15 cellular contexts compared by ENCODE assay signal in the genomic region with DNA sequence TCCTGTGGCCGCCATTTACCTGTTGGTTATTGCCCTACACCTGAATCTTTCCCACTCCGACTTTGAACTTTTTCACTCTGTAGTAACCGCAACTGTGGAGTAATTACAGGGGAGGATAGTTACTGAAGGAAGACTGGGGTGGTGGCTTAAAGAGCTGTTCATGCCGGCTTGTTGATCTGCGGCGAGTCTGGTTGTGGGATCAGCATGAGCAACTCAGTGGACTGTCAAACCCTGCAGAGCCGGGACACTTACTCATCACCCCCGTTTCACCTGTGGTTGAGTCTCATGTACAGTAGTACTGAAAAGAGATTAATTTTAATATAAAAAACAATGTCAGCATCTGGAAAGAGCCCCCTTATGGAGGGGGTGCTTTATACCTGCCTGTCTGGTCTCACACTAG. TPM values are rescaled to one million over a fixed set of nuclear protein-coding genes. Genes with fewer than 3 reads are reported as not detected.
DNase-seq lines count a peak whose midpoint lies in the region; ATAC-seq and TF ChIP-seq lines count a peak whose summit lies in the region.
"Had no signal": no experiment of that assay in that cellular context is flagged by ENCODE, and none has a peak within 500 bp of the region (broad histone marks: within the 10 kb centered on the region; RNA-seq: fewer than 3 reads in every experiment).

No MANE protein-coding gene starts in this region.

- no peak for TF ChIP-seq CTCF in VCaP (conservative IDR thresholded peaks at IDR 0.05)
- no peak for TF ChIP-seq CTCF in fibroblast of lung (conservative IDR thresholded peaks at IDR 0.05 in 1 of 2, IDR thresholded peaks at IDR 0.05 in 1 of 2; ENCODE audit: low read depth in 1 of 2, low read length in 2 of 2)
- no peak for TF ChIP-seq CTCF in type B pancreatic cell (conservative IDR thresholded peaks at IDR 0.05)
- no peak for TF ChIP-seq CTCF in testis (IDR thresholded peaks at IDR 0.05)
- no peak for TF ChIP-seq CTCF in GM20000 (IDR thresholded peaks at IDR 0.05; ENCODE audit: extremely low read depth, missing control alignments)

- no peak overlapping the region for H2AFZ ChIP-seq in fibroblast of lung (ENCODE audit: low read length)

- H3K27ac Mint-ChIP-seq in activated naive CD4-positive, alpha-beta T cell treated with anti-CD3 and anti-CD28 coated beads, Interleukin-2, amount 50 U/mL, for 24 hours: peak overlapping the region; percentile 55
- no peak overlapping the region for H3K27ac Mint-ChIP-seq in type B pancreatic cell
- H3K27ac Mint-ChIP-seq: activated T-helper 2 cell treated with anti-CD3 and anti-CD28 coated beads, Interferon-gamma antibody, Interleukin-2, Interleukin-4, amounts not matched to agents 10 μg/mL and 5 μg/mL and 100 μg/mL, durations not matched to agents 14 hours and 24 hours and 36 hours had no signal

- no peak for DNase-seq in activated naive CD4-positive, alpha-beta T cell (lab: John Stamatoyannopoulos, UW)
- DNase-seq in fibroblast of lung (ENCODE audit: low read depth in 2 of 2): peak in 1 of 2 donors; percentile 62
- no peak for DNase-seq in type B pancreatic cell (ENCODE audit: extremely low spot score, unreplicated experiment)
- no peak for DNase-seq in testis
- no peak for DNase-seq in GM20000 (ENCODE audit: low spot score)
- DNase-seq: AML-193, left cardiac atrium, MM.1S, NCI-H226, spleen had no signal

- H3K36me3 ChIP-seq in fibroblast of lung (ENCODE audit: control insufficient read depth, insufficient read depth, low read length): peaks cover 6% of the 10 kb centered on the region
- H3K36me3 ChIP-seq in testis (ENCODE audit: low read depth, missing control alignments): no peaks in the 10 kb centered on the region

- H3K4me3 ChIP-seq in fibroblast of lung (replicated peaks in 1 of 4; ENCODE audit: control extremely low read depth in 1 of 4, insufficient read depth in 1 of 4, low read depth in 3 of 4, low read length in 4 of 4) (peak overlapping the region in 2 of 4 experiments; percentile 75 to 93), testis (no peak overlapping the region)

- H4K20me1 ChIP-seq in fibroblast of lung (ENCODE audit: control insufficient read depth, extremely low read depth, insufficient read depth, low read length): no peaks in the 10 kb centered on the region

- no peaks in the 10 kb centered on the region for H3K9me3 ChIP-seq in fibroblast of lung (ENCODE audit: control insufficient read depth, insufficient read depth, low read depth, low read length)
- no peaks in the 10 kb centered on the region for H3K9me3 ChIP-seq in testis

- WGBS in testis, 2 donors: 72 to 76% methylated on average over 8 of the region's 8 CpGs

- peaks cover 22% of the 10 kb centered on the region for H3K4me1 ChIP-seq in fibroblast of lung (ENCODE audit: control insufficient read depth, extremely low read depth, insufficient read depth, low read length)
- peaks cover 21% of the 10 kb centered on the region for H3K4me1 ChIP-seq in testis

- no peak for ATAC-seq in GM21786 (IDR thresholded peaks at IDR 0.05; ENCODE audit: unreplicated experiment)
- ATAC-seq: left cardiac atrium had no signal

- intact Hi-C loops in testis (cut with DNase I; ENCODE audit: low total_unique reads): no loop called here

- H3K9me3 Mint-ChIP-seq in activated naive CD4-positive, alpha-beta T cell treated with anti-CD3 and anti-CD28 coated beads, Interleukin-2, amount 50 U/mL, for 24 hours: no peaks in the 10 kb centered on the region
- peaks cover 6% of the 10 kb centered on the region for H3K9me3 Mint-ChIP-seq in type B pancreatic cell

- H3K27me3 Mint-ChIP-seq in activated naive CD4-positive, alpha-beta T cell treated with anti-CD3 and anti-CD28 coated beads, Interleukin-2, amount 50 U/mL, for 24 hours: no peaks in the 10 kb centered on the region
- H3K27me3 Mint-ChIP-seq in type B pancreatic cell: peaks cover 3% of the 10 kb centered on the region

- H3K9ac ChIP-seq in fibroblast of lung (ENCODE audit: insufficient read depth, low read length): no peak overlapping the region

- H3K27ac ChIP-seq in VCaP (peak overlapping the region; percentile 97; the same call in 1 of the 2 replicates), fibroblast of lung (ENCODE audit: insufficient read depth, low read length) (no peak overlapping the region), testis (no peak overlapping the region)
- H3K27ac ChIP-seq: HL-60, spleen had no signal

- H3K79me2 ChIP-seq in fibroblast of lung (ENCODE audit: control insufficient read depth, insufficient read depth, low read length): peaks cover 64% of the 10 kb centered on the region

- peaks cover 60% of the 10 kb centered on the region for H3K4me1 Mint-ChIP-seq in activated naive CD4-positive, alpha-beta T cell treated with anti-CD3 and anti-CD28 coated beads, Interleukin-2, amount 50 U/mL, for 24 hours
- H3K4me1 Mint-ChIP-seq in type B pancreatic cell (ENCODE audit: unreplicated experiment): peaks cover 21% of the 10 kb centered on the region

- no peak for TF ChIP-seq POLR2A in testis (IDR thresholded peaks at IDR 0.05)

- peak overlapping the region; percentile 52 for H3K4me2 ChIP-seq in fibroblast of lung (ENCODE audit: extremely low read depth, insufficient read depth, low read length)

- peaks cover 11% of the 10 kb centered on the region for H3K36me3 Mint-ChIP-seq in activated naive CD4-positive, alpha-beta T cell treated with anti-CD3 and anti-CD28 coated beads, Interleukin-2, amount 50 U/mL, for 24 hours
- peaks cover 27% of the 10 kb centered on the region for H3K36me3 Mint-ChIP-seq in type B pancreatic cell

- peak overlapping the region; percentile 84 for H3K4me3 Mint-ChIP-seq in activated naive CD4-positive, alpha-beta T cell treated with anti-CD3 and anti-CD28 coated beads, Interleukin-2, amount 50 U/mL, for 24 hours
- H3K4me3 Mint-ChIP-seq in type B pancreatic cell: peak overlapping the region; percentile 45

- H3K27me3 ChIP-seq in fibroblast of lung (ENCODE audit: control insufficient read depth, insufficient read depth, low read length): no peaks in the 10 kb centered on the region
- no peaks in the 10 kb centered on the region for H3K27me3 ChIP-seq in testis
- H3K27me3 ChIP-seq: spleen had no signal

RNA-seq across cellular contexts. Expression of a gene that starts 2.1 kb away (rescaled TPM):
- total RNA-seq in fibroblast of lung (18.2 and 40.6 TPM in 2 replicates), type B pancreatic cell (ENCODE audit: low replicate concordance) (22.3 and 34.4 TPM in 2 replicates), testis (10 to 100 TPM; 31.4 to 41.9 TPM)
- polyA plus RNA-seq in fibroblast of lung (19.3 and 31.1 TPM in 2 replicates), testis (ENCODE audit: insufficient read depth, low read depth, low replicate concordance) (52.5 TPM)
- polyA plus RNA-seq in fibroblast of lung (2012): 26.7 and 44.6 TPM in 2 replicates
- 26.1 and 39.5 TPM in 2 replicates for polyA minus RNA-seq in fibroblast of lung (ENCODE audit: low replicate concordance)
